8 cellular contexts compared by ENCODE assay signal in genomic region chrX:34656842-34657780, GRCh38. TPM values are rescaled to one million over a fixed set of nuclear protein-coding genes. Genes with fewer than 3 reads are reported as not detected.
DNase-seq lines count a peak whose midpoint lies in the region; ATAC-seq, FAIRE-seq and TF ChIP-seq lines count a peak whose summit lies in the region.
"Had no signal": no experiment of that assay in that cellular context is flagged by ENCODE, and none has a peak within 500 bp of the region (broad histone marks: within the 10 kb centered on the region; RNA-seq: fewer than 3 reads in every experiment).

TSS of gene TMEM47 (minus strand) at chrX:34657285. CDS start at chrX:34657029, 256 bp downstream.

- H3K4me2 ChIP-seq in GM23248 (ENCODE audit: unreplicated experiment) (peak within 1 kb of the TSS; percentile 92), K562 (ENCODE audit: insufficient read depth, low read length) (peak within 1 kb of the TSS; percentile 25; the same call in 1 of the 2 replicates), OCI-LY7 (ENCODE audit: low read length) (no peak within 1 kb of the TSS)

- H3K9ac ChIP-seq in GM23248 (peak within 1 kb of the TSS; percentile 85), K562 (ENCODE audit: insufficient read depth in 1 of 2, low read depth in 2 of 2, low read length in 2 of 2) (no peak within 1 kb of the TSS)

- H4K20me1 ChIP-seq in GM23248 (ENCODE audit: insufficient read depth) (no peaks in the 10 kb centered on the region), K562 (replicated peaks; ENCODE audit: control insufficient read depth, insufficient read depth, low read length) (no peaks in the 10 kb centered on the region), OCI-LY7 (ENCODE audit: insufficient read depth, low read length) (no peaks in the 10 kb centered on the region)

- H3K4me1 ChIP-seq in GM23248 (ENCODE audit: insufficient read depth), result peaks cover 20% of the 10 kb centered on the region; the same call in 1 of the 2 replicates
- H3K4me1 ChIP-seq in K562 (replicated peaks in 1 of 2; ENCODE audit: control insufficient read depth in 2 of 2, insufficient read depth in 2 of 2, low read length in 2 of 2), result peaks cover 0 to 9% of the 10 kb centered on the region in 2 experiments; a peak in 1 of 5 replicates
- no peaks in the 10 kb centered on the region for H3K4me1 ChIP-seq in OCI-LY7 (ENCODE audit: insufficient read depth, low read length, poor library complexity, severe bottlenecking)

- H3K4me3 ChIP-seq in GM23248, result peak within 1 kb of the TSS; percentile 95
- peak within 1 kb of the TSS; percentile 27 for H3K4me3 ChIP-seq in K562
- H3K4me3 ChIP-seq in retinal pigment epithelial cell (ENCODE audit: low read length), result peak within 1 kb of the TSS; percentile 58
- no peak within 1 kb of the TSS for H3K4me3 ChIP-seq in OCI-LY7 (ENCODE audit: low read depth, low read length, poor library complexity, severe bottlenecking)

- CTCF ChIA-PET in K562 (lab: Yijun Ruan, JAX; ENCODE audit: low intra/inter-chr PET ratio) (no interaction called here), OCI-LY7 (lab: Charles Lee; ENCODE audit: unreplicated experiment) (no interaction called here)

- H3K27ac ChIP-seq in GM23248, result peak within 1 kb of the TSS; percentile 75
- no peak within 1 kb of the TSS for H3K27ac ChIP-seq in K562 (ENCODE audit: extremely low read depth, low read depth, low read length)
- H3K27ac ChIP-seq in OCI-LY7 (ENCODE audit: low read depth, low read length, poor library complexity, severe bottlenecking), result no peak within 1 kb of the TSS

- TF ChIP-seq RAD21 in K562 (CRISPR knock-in tag; conservative IDR thresholded peaks at IDR 0.05 in 1 of 2, IDR thresholded peaks at IDR 0.05 in 1 of 2), result no peak

- POLR2A ChIA-PET in K562 (lab: Yijun Ruan, JAX) (no interaction called here), OCI-LY7 (lab: Charles Lee) (no interaction called here)

- no peak for TF ChIP-seq EP300 in K562 (IDR thresholded peaks at IDR 0.05; ENCODE audit: low read length)

- H3K9me2 ChIP-seq in GM23248 (ENCODE audit: insufficient read depth) (no peaks in the 10 kb centered on the region), OCI-LY7 (ENCODE audit: insufficient read depth, low read length) (no peaks in the 10 kb centered on the region)

- no peak for FAIRE-seq in K562 (lab: Jason Lieb, UNC)

- no peak for TF ChIP-seq CTCF in K562 (IDR thresholded peaks at IDR 0.05 in 2 of 3, conservative IDR thresholded peaks at IDR 0.05 in 1 of 3; ENCODE audit: insufficient read depth in 2 of 3, low read depth in 1 of 3, low read length in 3 of 3)
- no peak for TF ChIP-seq CTCF in retinal pigment epithelial cell (conservative IDR thresholded peaks at IDR 0.05; ENCODE audit: low read depth, low read length)
- TF ChIP-seq CTCF in OCI-LY7 (conservative IDR thresholded peaks at IDR 0.05; ENCODE audit: low read length), result no peak

- peak; percentile 84 for DNase-seq in GM23248
- DNase-seq in NCI-H2107 treated with DMSO at 0.1 percent for 48 hours (lab: John Stamatoyannopoulos, UW; ENCODE audit: unreplicated experiment), result peak; percentile 1
- DNase-seq in K562 (ENCODE audit: extremely low read depth in 1 of 4, low spot score in 3 of 4), result peak; percentile 27 to 53 (median 38)
- DNase-seq in hippocampal formation (lab: John Stamatoyannopoulos, UW), result peak; percentile 24 to 46
- no peak for DNase-seq in retinal pigment epithelial cell (ENCODE audit: low read depth)
- DNase-seq in OCI-LY7 (ENCODE audit: low spot score), result no peak
- no peak for DNase-seq in stimulated activated effector memory CD8-positive, alpha-beta T cell treated with anti-CD3 and anti-CD28 coated beads, Interleukin-12 subunit alpha, Interleukin-12 subunit beta, amount 100 ng/mL, for 72 hours (ENCODE audit: low spot score in 2 of 2)

- H3K79me2 ChIP-seq in GM23248 (ENCODE audit: insufficient read depth) (peaks cover 48% of the 10 kb centered on the region), K562 (ENCODE audit: control insufficient read depth, insufficient read depth, low read length) (no peaks in the 10 kb centered on the region), OCI-LY7 (ENCODE audit: insufficient read depth, low read depth, low read length) (no peaks in the 10 kb centered on the region)

- 0% methylated on average over 9 to 19 of the region's 103 CpGs for WGBS in GM23248 (ENCODE audit: low coverage in 1 of 2, low lambda C conversion rate in 2 of 2, missing lambda C conversion rate in 2 of 2), 2 experiments
- 6% methylated on average over 24 of the region's 103 CpGs for WGBS in K562 (ENCODE audit: insufficient coverage, low coverage, missing lambda C conversion rate)

- peaks cover 6% of the 10 kb centered on the region for H3K9me3 Mint-ChIP-seq in stimulated activated effector memory CD8-positive, alpha-beta T cell treated with anti-CD3 and anti-CD28 coated beads, Interleukin-12 subunit alpha, Interleukin-12 subunit beta, amount 100 ng/mL, for 72 hours

- in situ Hi-C loops in GM23248 (cut with MboI), result loop anchor here (25.0 kb wide), 1 partner anchor 230 kb away; no protein-coding TSS in a partner anchor
- in situ Hi-C loops in K562 (cut with MboI), result loop anchor here (25.0 kb wide), 1 partner anchor 1195 kb away; no protein-coding TSS in a partner anchor

- H3K36me3 ChIP-seq in GM23248 (ENCODE audit: low read depth) (no peaks in the 10 kb centered on the region), K562 (ENCODE audit: control insufficient read depth, insufficient read depth, low read length) (no peaks in the 10 kb centered on the region), OCI-LY7 (ENCODE audit: insufficient read depth, low read length) (no peaks in the 10 kb centered on the region)

- H3K27me3 ChIP-seq in GM23248 (replicated peaks; ENCODE audit: insufficient read depth) (no peaks in the 10 kb centered on the region), K562 (ENCODE audit: control insufficient read depth in 2 of 2, insufficient read depth in 2 of 2, low read length in 2 of 2) (no peaks in the 10 kb centered on the region)

- BruUV-seq in K562 (replicated peaks; lab: Mats Ljungman, UMichigan), result no TSS peak
- BruUV-seq in OCI-LY7 (replicated peaks; lab: Mats Ljungman, UMichigan), result no TSS peak

- no peaks in the 10 kb centered on the region for H3K4me1 Mint-ChIP-seq in stimulated activated effector memory CD8-positive, alpha-beta T cell treated with anti-CD3 and anti-CD28 coated beads, Interleukin-12 subunit alpha, Interleukin-12 subunit beta, amount 100 ng/mL, for 72 hours

- no peak within 1 kb of the TSS for H3K4me3 Mint-ChIP-seq in stimulated activated effector memory CD8-positive, alpha-beta T cell treated with anti-CD3 and anti-CD28 coated beads, Interleukin-12 subunit alpha, Interleukin-12 subunit beta, amount 100 ng/mL, for 72 hours

- no peaks in the 10 kb centered on the region for H3K36me3 Mint-ChIP-seq in stimulated activated effector memory CD8-positive, alpha-beta T cell treated with anti-CD3 and anti-CD28 coated beads, Interleukin-12 subunit alpha, Interleukin-12 subunit beta, amount 100 ng/mL, for 72 hours

- TF ChIP-seq POLR2A in K562 (conservative IDR thresholded peaks at IDR 0.05), result no peak

- H3K9me1 ChIP-seq in K562 (ENCODE audit: control insufficient read depth, insufficient read depth, low read length), result no peaks in the 10 kb centered on the region

- intact Hi-C loops in K562 (cut with micrococcal nuclease) (no loop called here), OCI-LY7 (cut with micrococcal nuclease; ENCODE audit: unreplicated experiment) (no loop called here)

- H2AFZ ChIP-seq in GM23248 (peak within 1 kb of the TSS; percentile 89), K562 (ENCODE audit: low read depth, low read length) (no peak within 1 kb of the TSS), OCI-LY7 (ENCODE audit: low read length) (no peak within 1 kb of the TSS)

- H3K27ac Mint-ChIP-seq in stimulated activated effector memory CD8-positive, alpha-beta T cell treated with anti-CD3 and anti-CD28 coated beads, Interleukin-12 subunit alpha, Interleukin-12 subunit beta, amount 100 ng/mL, for 72 hours, result no peak within 1 kb of the TSS

- no peaks in the 10 kb centered on the region for H3K9me3 ChIP-seq in GM23248 (ENCODE audit: low read depth)
- H3K9me3 ChIP-seq in K562 (replicated peaks; ENCODE audit: control insufficient read depth, insufficient read depth, low read depth, low read length), result no peaks in the 10 kb centered on the region
- no peaks in the 10 kb centered on the region for H3K9me3 ChIP-seq in OCI-LY7 (ENCODE audit: low read length)

- peaks cover 24% of the 10 kb centered on the region for H3F3A ChIP-seq in GM23248 (ENCODE audit: insufficient read depth)

- peak; percentile 99 for ATAC-seq in K562
- ATAC-seq in stimulated activated effector memory CD8-positive, alpha-beta T cell treated with anti-CD3 and anti-CD28 coated beads, Interleukin-12 subunit alpha, Interleukin-12 subunit beta, amount 100 ng/mL, for 72 hours, result no peak

RNA-seq across cellular contexts. Expression of gene TMEM47, which starts in this region (rescaled TPM):
- total RNA-seq in GM23248 (2014; rRNA removed; shearing (Covaris generic)), result 185 and 188 TPM in 2 replicates
- polyA plus RNA-seq in GM23248 (2016; fragmentation: Nextera tagmentation; extraction: Ambion mirVana) (146 and 152 TPM in 2 replicates), K562 (2011; rRNA removed) (not detected in 2 replicates), K562 (2014; fragmentation: Illumina TruSeq; extraction: Trizol) (0.03 TPM in 1 of 2 replicates, not detected in the other), K562 (2014; fragmentation: Nextera tagmentation; extraction: Ambion mirVana) (under 1 TPM in 1 of 2 experiments, not detected in 1; 0.03 TPM), K562 (2014; rRNA removed) (not detected in 2 replicates)
- total RNA-seq in K562 (2011; cell fraction: chromatin; rRNA removed; ENCODE audit: low replicate concordance), result not detected in 2 replicates
- not detected in 2 replicates for total RNA-seq in K562 (2011; cell fraction: nucleolus; rRNA removed)
- total RNA-seq in K562 (2011; cell fraction: nucleoplasm; rRNA removed), result not detected in 2 replicates
- total RNA-seq in K562 (2014; rRNA removed) (not detected in 2 replicates), K562 (2014; rRNA removed; fragmentation: Illumina TruSeq; extraction: Trizol) (not detected in 2 replicates), K562 (2015; rRNA removed; fragmentation: Illumina TruSeq; extraction: Trizol) (not detected in 2 replicates), K562 (2021) (0.04 TPM in 2 replicates), OCI-LY7 (2022) (not detected in 2 replicates)
- not detected in 2 replicates for polyA plus RNA-seq in K562 (2011; cell fraction: cytosol; rRNA removed)
- not detected in 2 replicates for polyA plus RNA-seq in K562 (2011; cell fraction: nucleus; rRNA removed)
- 0.01 and 0.11 TPM in 2 replicates for polyA plus RNA-seq in K562 (2012)
- not detected in 2 replicates for polyA minus RNA-seq in K562 (2011; rRNA and poly(A)+ RNA removed)
- not detected in 2 replicates for polyA minus RNA-seq in K562 (2011; cell fraction: cytosol; rRNA and poly(A)+ RNA removed)
- not detected in 2 replicates for polyA minus RNA-seq in K562 (2011; cell fraction: nucleus; rRNA and poly(A)+ RNA removed)
- not detected in 2 replicates for total RNA-seq in OCI-LY7 (2014; rRNA removed; shearing (Covaris generic))
- total RNA-seq: T-helper 2 cell treated with Interferon-gamma antibody and Interleukin-4, amounts not matched to agents 100 ng/mL and 5 ng/mL, for 36 hours had no signal

Comparison
In these comparisons a context has a peak if more than half of its experiments do, and no peak if none do; other contexts are left out.
1. RNA of gene TMEM47 (total RNA-seq): 185 to 188 TPM in GM23248; 0.04 TPM in K562 and not detected in OCI-LY7; every median in the first group is over 100 times any median in the second.
2. RNA of gene TMEM47 (polyA plus RNA-seq): 146 to 152 TPM in GM23248; 0.01 to 0.11 TPM in K562; every median in the first group is over 100 times any median in the second.
3. Peak in DNase-seq, ATAC-seq, H3K4me3 ChIP-seq and H3K4me2 ChIP-seq in K562; RNA of the gene not detected or under 1 TPM.
4. DNase-seq: peak in GM23248 (single experiment), NCI-H2107 treated with DMSO at 0.1 percent for 48 hours (single experiment) and hippocampal formation (2 of 2); none in retinal pigment epithelial cell (single experiment), OCI-LY7 (single experiment) and stimulated activated effector memory CD8-positive, alpha-beta T cell treated with anti-CD3 and anti-CD28 coated beads, Interleukin-12 subunit alpha, Interleukin-12 subunit beta, amount 100 ng/mL, for 72 hours (0 of 2).